Comparison of ENCODE assay signal across 1 cellular context in the genomic region with DNA sequence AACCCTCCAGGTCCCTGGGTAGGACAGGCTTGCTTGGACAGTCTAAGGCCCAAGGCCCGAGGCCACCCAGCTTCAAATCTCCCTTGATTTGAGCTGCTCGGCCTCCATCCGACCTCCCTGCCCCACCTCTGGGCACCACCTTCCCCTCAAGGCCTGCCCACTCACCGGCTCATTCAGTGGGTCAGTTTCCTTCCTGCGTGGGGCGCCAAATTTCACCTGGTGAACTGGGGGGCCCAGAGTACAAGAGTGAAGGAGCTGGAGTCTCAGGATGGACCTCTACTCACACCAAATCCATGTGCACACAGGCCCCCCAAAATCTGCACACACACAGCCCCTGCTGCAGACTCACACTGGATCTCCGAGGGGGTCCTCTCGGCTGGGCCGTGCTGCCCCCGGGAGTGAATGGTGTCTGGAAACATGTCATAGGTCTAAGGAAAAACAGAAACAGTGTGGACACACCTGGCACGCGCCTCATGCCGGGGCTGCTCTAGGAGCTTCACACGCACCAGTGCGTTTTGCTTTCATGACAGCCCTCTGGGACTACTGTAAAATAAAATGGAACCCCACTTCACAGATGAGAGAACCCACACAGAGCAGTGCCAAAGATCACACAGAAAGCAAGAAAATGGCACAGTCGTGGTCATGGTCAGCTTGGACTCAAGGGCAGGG.
TF ChIP-seq lines count a peak whose summit lies in the region.

No MANE protein-coding gene starts in this region.

TF ChIP-seq in GM23338, 12 proteins besides CTCF, POLR2A, EP300 and RAD21:
- TF ChIP-seq POLR2AphosphoS5 (IDR thresholded peaks at IDR 0.05; ENCODE audit: low read depth), result no peak
- TF ChIP-seq EZH2phosphoT487 (IDR thresholded peaks at IDR 0.05; ENCODE audit: unreplicated experiment), result no peak
- no peak for TF ChIP-seq ZNF331 (CRISPR knock-in tag; IDR thresholded peaks at IDR 0.05; ENCODE audit: low read depth)
- TF ChIP-seq, protein P1, sequence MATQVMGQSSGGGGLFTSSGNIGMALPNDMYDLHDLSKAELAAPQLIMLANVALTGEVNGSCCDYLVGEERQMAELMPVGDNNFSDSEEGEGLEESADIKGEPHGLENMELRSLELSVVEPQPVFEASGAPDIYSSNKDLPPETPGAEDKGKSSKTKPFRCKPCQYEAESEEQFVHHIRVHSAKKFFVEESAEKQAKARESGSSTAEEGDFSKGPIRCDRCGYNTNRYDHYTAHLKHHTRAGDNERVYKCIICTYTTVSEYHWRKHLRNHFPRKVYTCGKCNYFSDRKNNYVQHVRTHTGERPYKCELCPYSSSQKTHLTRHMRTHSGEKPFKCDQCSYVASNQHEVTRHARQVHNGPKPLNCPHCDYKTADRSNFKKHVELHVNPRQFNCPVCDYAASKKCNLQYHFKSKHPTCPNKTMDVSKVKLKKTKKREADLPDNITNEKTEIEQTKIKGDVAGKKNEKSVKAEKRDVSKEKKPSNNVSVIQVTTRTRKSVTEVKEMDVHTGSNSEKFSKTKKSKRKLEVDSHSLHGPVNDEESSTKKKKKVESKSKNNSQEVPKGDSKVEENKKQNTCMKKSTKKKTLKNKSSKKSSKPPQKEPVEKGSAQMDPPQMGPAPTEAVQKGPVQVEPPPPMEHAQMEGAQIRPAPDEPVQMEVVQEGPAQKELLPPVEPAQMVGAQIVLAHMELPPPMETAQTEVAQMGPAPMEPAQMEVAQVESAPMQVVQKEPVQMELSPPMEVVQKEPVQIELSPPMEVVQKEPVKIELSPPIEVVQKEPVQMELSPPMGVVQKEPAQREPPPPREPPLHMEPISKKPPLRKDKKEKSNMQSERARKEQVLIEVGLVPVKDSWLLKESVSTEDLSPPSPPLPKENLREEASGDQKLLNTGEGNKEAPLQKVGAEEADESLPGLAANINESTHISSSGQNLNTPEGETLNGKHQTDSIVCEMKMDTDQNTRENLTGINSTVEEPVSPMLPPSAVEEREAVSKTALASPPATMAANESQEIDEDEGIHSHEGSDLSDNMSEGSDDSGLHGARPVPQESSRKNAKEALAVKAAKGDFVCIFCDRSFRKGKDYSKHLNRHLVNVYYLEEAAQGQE (IDR thresholded peaks at IDR 0.05; ENCODE audit: unreplicated experiment), result no peak
- no peak for TF ChIP-seq JUNB (IDR thresholded peaks at IDR 0.05; ENCODE audit: unreplicated experiment)
- no peak for TF ChIP-seq EZH2 (IDR thresholded peaks at IDR 0.05; ENCODE audit: low read depth, unreplicated experiment)
- TF ChIP-seq STAT1 (IDR thresholded peaks at IDR 0.05; ENCODE audit: unreplicated experiment), result no peak
- TF ChIP-seq NANOG (IDR thresholded peaks at IDR 0.05; ENCODE audit: borderline replicate concordance), result no peak
- TF ChIP-seq, protein P2, sequence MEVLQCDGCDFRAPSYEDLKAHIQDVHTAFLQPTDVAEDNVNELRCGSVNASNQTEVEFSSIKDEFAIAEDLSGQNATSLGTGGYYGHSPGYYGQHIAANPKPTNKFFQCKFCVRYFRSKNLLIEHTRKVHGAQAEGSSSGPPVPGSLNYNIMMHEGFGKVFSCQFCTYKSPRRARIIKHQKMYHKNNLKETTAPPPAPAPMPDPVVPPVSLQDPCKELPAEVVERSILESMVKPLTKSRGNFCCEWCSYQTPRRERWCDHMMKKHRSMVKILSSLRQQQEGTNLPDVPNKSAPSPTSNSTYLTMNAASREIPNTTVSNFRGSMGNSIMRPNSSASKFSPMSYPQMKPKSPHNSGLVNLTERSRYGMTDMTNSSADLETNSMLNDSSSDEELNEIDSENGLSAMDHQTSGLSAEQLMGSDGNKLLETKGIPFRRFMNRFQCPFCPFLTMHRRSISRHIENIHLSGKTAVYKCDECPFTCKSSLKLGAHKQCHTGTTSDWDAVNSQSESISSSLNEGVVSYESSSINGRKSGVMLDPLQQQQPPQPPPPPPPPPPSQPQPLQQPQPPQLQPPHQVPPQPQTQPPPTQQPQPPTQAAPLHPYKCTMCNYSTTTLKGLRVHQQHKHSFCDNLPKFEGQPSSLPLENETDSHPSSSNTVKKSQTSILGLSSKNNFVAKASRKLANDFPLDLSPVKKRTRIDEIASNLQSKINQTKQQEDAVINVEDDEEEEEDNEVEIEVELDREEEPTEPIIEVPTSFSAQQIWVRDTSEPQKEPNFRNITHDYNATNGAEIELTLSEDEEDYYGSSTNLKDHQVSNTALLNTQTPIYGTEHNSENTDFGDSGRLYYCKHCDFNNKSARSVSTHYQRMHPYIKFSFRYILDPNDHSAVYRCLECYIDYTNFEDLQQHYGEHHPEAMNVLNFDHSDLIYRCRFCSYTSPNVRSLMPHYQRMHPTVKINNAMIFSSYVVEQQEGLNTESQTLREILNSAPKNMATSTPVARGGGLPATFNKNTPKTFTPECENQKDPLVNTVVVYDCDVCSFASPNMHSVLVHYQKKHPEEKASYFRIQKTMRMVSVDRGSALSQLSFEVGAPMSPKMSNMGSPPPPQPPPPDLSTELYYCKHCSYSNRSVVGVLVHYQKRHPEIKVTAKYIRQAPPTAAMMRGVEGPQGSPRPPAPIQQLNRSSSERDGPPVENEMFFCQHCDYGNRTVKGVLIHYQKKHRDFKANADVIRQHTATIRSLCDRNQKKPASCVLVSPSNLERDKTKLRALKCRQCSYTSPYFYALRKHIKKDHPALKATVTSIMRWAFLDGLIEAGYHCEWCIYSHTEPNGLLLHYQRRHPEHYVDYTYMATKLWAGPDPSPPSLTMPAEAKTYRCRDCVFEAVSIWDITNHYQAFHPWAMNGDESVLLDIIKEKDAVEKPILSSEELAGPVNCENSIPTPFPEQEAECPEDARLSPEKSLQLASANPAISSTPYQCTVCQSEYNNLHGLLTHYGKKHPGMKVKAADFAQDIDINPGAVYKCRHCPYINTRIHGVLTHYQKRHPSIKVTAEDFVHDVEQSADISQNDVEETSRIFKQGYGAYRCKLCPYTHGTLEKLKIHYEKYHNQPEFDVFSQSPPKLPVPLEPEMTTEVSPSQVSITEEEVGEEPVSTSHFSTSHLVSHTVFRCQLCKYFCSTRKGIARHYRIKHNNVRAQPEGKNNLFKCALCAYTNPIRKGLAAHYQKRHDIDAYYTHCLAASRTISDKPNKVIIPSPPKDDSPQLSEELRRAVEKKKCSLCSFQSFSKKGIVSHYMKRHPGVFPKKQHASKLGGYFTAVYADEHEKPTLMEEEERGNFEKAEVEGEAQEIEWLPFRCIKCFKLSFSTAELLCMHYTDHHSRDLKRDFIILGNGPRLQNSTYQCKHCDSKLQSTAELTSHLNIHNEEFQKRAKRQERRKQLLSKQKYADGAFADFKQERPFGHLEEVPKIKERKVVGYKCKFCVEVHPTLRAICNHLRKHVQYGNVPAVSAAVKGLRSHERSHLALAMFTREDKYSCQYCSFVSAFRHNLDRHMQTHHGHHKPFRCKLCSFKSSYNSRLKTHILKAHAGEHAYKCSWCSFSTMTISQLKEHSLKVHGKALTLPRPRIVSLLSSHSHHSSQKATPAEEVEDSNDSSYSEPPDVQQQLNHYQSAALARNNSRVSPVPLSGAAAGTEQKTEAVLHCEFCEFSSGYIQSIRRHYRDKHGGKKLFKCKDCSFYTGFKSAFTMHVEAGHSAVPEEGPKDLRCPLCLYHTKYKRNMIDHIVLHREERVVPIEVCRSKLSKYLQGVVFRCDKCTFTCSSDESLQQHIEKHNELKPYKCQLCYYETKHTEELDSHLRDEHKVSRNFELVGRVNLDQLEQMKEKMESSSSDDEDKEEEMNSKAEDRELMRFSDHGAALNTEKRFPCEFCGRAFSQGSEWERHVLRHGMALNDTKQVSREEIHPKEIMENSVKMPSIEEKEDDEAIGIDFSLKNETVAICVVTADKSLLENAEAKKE (CRISPR knock-in tag; IDR thresholded peaks at IDR 0.05), result no peak
- TF ChIP-seq, protein P3, sequence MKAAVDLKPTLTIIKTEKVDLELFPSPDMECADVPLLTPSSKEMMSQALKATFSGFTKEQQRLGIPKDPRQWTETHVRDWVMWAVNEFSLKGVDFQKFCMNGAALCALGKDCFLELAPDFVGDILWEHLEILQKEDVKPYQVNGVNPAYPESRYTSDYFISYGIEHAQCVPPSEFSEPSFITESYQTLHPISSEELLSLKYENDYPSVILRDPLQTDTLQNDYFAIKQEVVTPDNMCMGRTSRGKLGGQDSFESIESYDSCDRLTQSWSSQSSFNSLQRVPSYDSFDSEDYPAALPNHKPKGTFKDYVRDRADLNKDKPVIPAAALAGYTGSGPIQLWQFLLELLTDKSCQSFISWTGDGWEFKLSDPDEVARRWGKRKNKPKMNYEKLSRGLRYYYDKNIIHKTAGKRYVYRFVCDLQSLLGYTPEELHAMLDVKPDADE (IDR thresholded peaks at IDR 0.05), result no peak
- TF ChIP-seq ZNF114 (CRISPR knock-in tag; IDR thresholded peaks at IDR 0.05), result no peak
- TF ChIP-seq CREB1 (CRISPR knock-in tag; IDR thresholded peaks at IDR 0.05; ENCODE audit: low read depth), result no peak
